16 cellular contexts compared by ENCODE assay signal in genomic region chr4:6184169-6184568, GRCh38. TPM values are rescaled to one million over a fixed set of nuclear protein-coding genes. Genes with fewer than 3 reads are reported as not detected.
DNase-seq lines count a peak whose midpoint lies in the region; ATAC-seq and TF ChIP-seq lines count a peak whose summit lies in the region.
"Had no signal": no experiment of that assay in that cellular context is flagged by ENCODE, and none has a peak within 500 bp of the region (broad histone marks: within the 10 kb centered on the region; RNA-seq: fewer than 3 reads in every experiment).

No MANE protein-coding gene starts in this region.

- DNase-seq in T-helper 2 cell treated with Interferon-gamma antibody and Interleukin-4, amounts not matched to agents 5 μg/mL and 100 μg/mL, for 36 hours (ENCODE audit: low spot score), result no peak
- DNase-seq in T-helper 2 cell (no peak), MM.1S (peak; percentile 23), mucosa of gallbladder (ENCODE audit: low spot score) (no peak)
- no peak for DNase-seq in effector memory CD8-positive, alpha-beta T cell
- no peak for DNase-seq in CD4-positive, alpha-beta T cell
- no peak for DNase-seq in activated CD4-positive, CD25-positive, alpha-beta regulatory T cell (lab: John Stamatoyannopoulos, UW)
- DNase-seq: EL, H7, NCI-H1105 had no signal

- intact Hi-C loops in CD4-positive, alpha-beta T cell (cut with DNase I, micrococcal nuclease), result no loop called here

- no peaks in the 10 kb centered on the region for H3K79me2 ChIP-seq in MM.1S (ENCODE audit: low read length)

- H3K27me3 ChIP-seq in MM.1S (replicated peaks; ENCODE audit: insufficient read depth, low read length), result no peaks in the 10 kb centered on the region
- no peaks in the 10 kb centered on the region for H3K27me3 ChIP-seq in CD4-positive, alpha-beta T cell (ENCODE audit: control insufficient read depth, insufficient read depth, low read length)
- H3K27me3 ChIP-seq: dorsolateral prefrontal cortex had no signal

- H3F3A ChIP-seq in MM.1S (ENCODE audit: insufficient read depth, low read length), result peaks cover 35% of the 10 kb centered on the region

- H3K4me2 ChIP-seq in MM.1S (ENCODE audit: low read depth, low read length), result peak overlapping the region; percentile 61

- peak overlapping the region; percentile 54 for H3K4me3 Mint-ChIP-seq in T-helper 2 cell treated with Interferon-gamma antibody and Interleukin-4, amounts not matched to agents 5 μg/mL and 100 μg/mL, for 36 hours
- H3K4me3 Mint-ChIP-seq in effector memory CD8-positive, alpha-beta T cell, result peak overlapping the region; percentile 48 to 85
- H3K4me3 Mint-ChIP-seq in CD4-positive, alpha-beta T cell, result no peak overlapping the region
- H3K4me3 Mint-ChIP-seq: activated naive CD8-positive, alpha-beta T cell had no signal

- peak; percentile 2 for ATAC-seq in GM19455 (IDR thresholded peaks at IDR 0.05; ENCODE audit: unreplicated experiment)
- ATAC-seq in effector memory CD8-positive, alpha-beta T cell (replicated peaks), result no peak
- no peak for ATAC-seq in CD4-positive, alpha-beta T cell (ENCODE audit: poor library complexity)
- ATAC-seq: esophagus mucosa had no signal

- peak overlapping the region; percentile 19; the same call in 1 of the 2 replicates for H3K4me3 ChIP-seq in MM.1S (ENCODE audit: low read length)
- H3K4me3 ChIP-seq: dorsolateral prefrontal cortex had no signal

- POLR2A ChIA-PET in CD4-positive, alpha-beta T cell (lab: Charles Lee), result no interaction called here

- H3K27ac Mint-ChIP-seq in T-helper 2 cell treated with Interferon-gamma antibody and Interleukin-4, amounts not matched to agents 5 μg/mL and 100 μg/mL, for 36 hours, result peak overlapping the region; percentile 81
- peak overlapping the region; percentile 76 to 97 for H3K27ac Mint-ChIP-seq in effector memory CD8-positive, alpha-beta T cell
- H3K27ac Mint-ChIP-seq in CD4-positive, alpha-beta T cell, result no peak overlapping the region
- H3K27ac Mint-ChIP-seq: activated naive CD8-positive, alpha-beta T cell; CD14-positive monocyte; IgD-negative memory B cell had no signal

- H3K27me3 Mint-ChIP-seq in T-helper 2 cell treated with Interferon-gamma antibody and Interleukin-4, amounts not matched to agents 5 μg/mL and 100 μg/mL, for 36 hours (ENCODE audit: low read depth), result no peaks in the 10 kb centered on the region
- H3K27me3 Mint-ChIP-seq in effector memory CD8-positive, alpha-beta T cell, result no peaks in the 10 kb centered on the region
- H3K27me3 Mint-ChIP-seq in CD4-positive, alpha-beta T cell, result peaks cover 10% of the 10 kb centered on the region
- H3K27me3 Mint-ChIP-seq: activated naive CD8-positive, alpha-beta T cell; IgD-negative memory B cell had no signal

- peaks cover 48% of the 10 kb centered on the region for H3K36me3 Mint-ChIP-seq in T-helper 2 cell treated with Interferon-gamma antibody and Interleukin-4, amounts not matched to agents 5 μg/mL and 100 μg/mL, for 36 hours (ENCODE audit: low read depth)
- peaks cover 14% of the 10 kb centered on the region for H3K36me3 Mint-ChIP-seq in effector memory CD8-positive, alpha-beta T cell (ENCODE audit: insufficient read depth)
- no peaks in the 10 kb centered on the region for H3K36me3 Mint-ChIP-seq in CD4-positive, alpha-beta T cell (ENCODE audit: low read depth)
- H3K36me3 Mint-ChIP-seq: activated naive CD8-positive, alpha-beta T cell; CD14-positive monocyte had no signal

- H3K9ac ChIP-seq in MM.1S (ENCODE audit: low read length), result peak overlapping the region; percentile 4; the same call in 1 of the 2 replicates

- H3K4me1 ChIP-seq in MM.1S (ENCODE audit: low read length), result peaks cover 52% of the 10 kb centered on the region

- peaks cover 56% of the 10 kb centered on the region for H3K4me1 Mint-ChIP-seq in T-helper 2 cell treated with Interferon-gamma antibody and Interleukin-4, amounts not matched to agents 5 μg/mL and 100 μg/mL, for 36 hours (ENCODE audit: low read depth)
- peaks cover 49 to 81% of the 10 kb centered on the region in 2 donors for H3K4me1 Mint-ChIP-seq in effector memory CD8-positive, alpha-beta T cell (ENCODE audit: low read depth in 2 of 2)
- peaks cover 27% of the 10 kb centered on the region for H3K4me1 Mint-ChIP-seq in CD4-positive, alpha-beta T cell (ENCODE audit: low read depth)
- H3K4me1 Mint-ChIP-seq: CD14-positive monocyte had no signal

- H3K36me3 ChIP-seq in MM.1S (replicated peaks; ENCODE audit: insufficient read depth, low read length), result no peaks in the 10 kb centered on the region

- no peak overlapping the region for H2AFZ ChIP-seq in MM.1S (ENCODE audit: low read length)

- no peaks in the 10 kb centered on the region for H4K20me1 ChIP-seq in MM.1S (ENCODE audit: insufficient read depth, low read length)

- H3K9me3 ChIP-seq in MM.1S (replicated peaks; ENCODE audit: insufficient read depth, low read length), result no peaks in the 10 kb centered on the region
- peaks cover 6% of the 10 kb centered on the region for H3K9me3 ChIP-seq in CD4-positive, alpha-beta T cell (ENCODE audit: control insufficient read depth, low read length)

- H3K27ac ChIP-seq in MM.1S (ENCODE audit: low read length), result peak overlapping the region; percentile 74
- H3K27ac ChIP-seq in CD4-positive, alpha-beta T cell (ENCODE audit: low read depth, low read length), result no peak overlapping the region
- H3K27ac ChIP-seq: dorsolateral prefrontal cortex had no signal

- CTCF ChIA-PET in CD4-positive, alpha-beta T cell (lab: Charles Lee), result no interaction called here

- H3K9me2 ChIP-seq in MM.1S (replicated peaks; ENCODE audit: insufficient read depth, low read length), result no peaks in the 10 kb centered on the region

- H3K9me3 Mint-ChIP-seq in T-helper 2 cell treated with Interferon-gamma antibody and Interleukin-4, amounts not matched to agents 5 μg/mL and 100 μg/mL, for 36 hours, result peaks cover 5% of the 10 kb centered on the region
- peaks cover 0 to 4% of the 10 kb centered on the region in 2 donors for H3K9me3 Mint-ChIP-seq in effector memory CD8-positive, alpha-beta T cell
- peaks cover 5% of the 10 kb centered on the region for H3K9me3 Mint-ChIP-seq in CD4-positive, alpha-beta T cell

- no peak for TF ChIP-seq CTCF in MM.1S (IDR thresholded peaks at IDR 0.05; ENCODE audit: low read length)
- no peak for TF ChIP-seq CTCF in CD4-positive, alpha-beta T cell (IDR thresholded peaks at IDR 0.05)

RNA-seq across cellular contexts. Expression of gene JAKMIP1, which starts 16.2 kb away (rescaled TPM):
- total RNA-seq in CD4-positive, alpha-beta T cell, result 1 to 10 TPM; 2.0 to 2.1 TPM
- total RNA-seq in mucosa of gallbladder, result 0.37 TPM
- total RNA-seq: esophagus mucosa had no signal
